ENCODE assay signal across 1 cellular context in genomic region chrX:21993265-21993664, GRCh38.
A peak's percentile ranks its signal among the peaks of the same experiment; 100 is the strongest.
TF ChIP-seq lines count a peak whose summit lies in the region.

No MANE protein-coding gene starts in this region.

TF ChIP-seq in K562, 482 proteins besides CTCF, POLR2A, EP300 and RAD21 (continued from another document and continues in another):
- TF ChIP-seq IRF9 (tag; IDR thresholded peaks at IDR 0.05) (no peak), MAFK (IDR thresholded peaks at IDR 0.05; ENCODE audit: low read length) (no peak), NR3C1 (CRISPR knock-in tag; IDR thresholded peaks at IDR 0.05) (no peak), NCOA1 (IDR thresholded peaks at IDR 0.05; ENCODE audit: low read depth) (no peak), STAT5A (IDR thresholded peaks at IDR 0.05; ENCODE audit: borderline replicate concordance, low read length) (no peak), CBFA2T3 (IDR thresholded peaks at IDR 0.05) (peak; percentile 83), PHB2 (IDR thresholded peaks at IDR 0.05; ENCODE audit: low read depth) (no peak), AFF1 (IDR thresholded peaks at IDR 0.05; ENCODE audit: low read depth in 1 of 2, partially characterized antibody in 2 of 2) (no peak), E2F6 (IDR thresholded peaks at IDR 0.05; ENCODE audit: borderline replicate concordance in 1 of 2, extremely low read depth in 1 of 2, insufficient read depth in 1 of 2, insufficient read length in 1 of 2, low read depth in 1 of 2, low read length in 1 of 2, poor library complexity in 1 of 2, severe bottlenecking in 1 of 2) (no peak), ILF3 (IDR thresholded peaks at IDR 0.05; ENCODE audit: borderline replicate concordance) (no peak), TAL1 (IDR thresholded peaks at IDR 0.05) (peak; percentile 52; the same call in 1 of the 2 replicates), TEAD4 (IDR thresholded peaks at IDR 0.05; ENCODE audit: low read length) (peak; percentile 56), TEAD4 (CRISPR knock-in tag; IDR thresholded peaks at IDR 0.05; ENCODE audit: borderline replicate concordance) (no peak), SMAD4 (CRISPR knock-in tag; conservative IDR thresholded peaks at IDR 0.05) (peak; percentile 52; the same call in 1 of the 2 replicates), ETS1 (conservative IDR thresholded peaks at IDR 0.05; ENCODE audit: control insufficient read depth, low read depth, low read length) (no peak), ZFPM2 (CRISPR knock-in tag; IDR thresholded peaks at IDR 0.05) (no peak), HDGF (IDR thresholded peaks at IDR 0.05) (no peak), HMGN3 (IDR thresholded peaks at IDR 0.05; ENCODE audit: borderline replicate concordance, extremely low read depth, insufficient read length, low read depth, low read length) (no peak), GABPB2 (CRISPR knock-in tag; conservative IDR thresholded peaks at IDR 0.05) (no peak), LEF1 (IDR thresholded peaks at IDR 0.05) (no peak), HOMEZ (CRISPR knock-in tag; IDR thresholded peaks at IDR 0.05) (no peak), NCOA4 (IDR thresholded peaks at IDR 0.05; ENCODE audit: partially characterized antibody) (no peak), POLR2H (tag; IDR thresholded peaks at IDR 0.05; ENCODE audit: low read depth) (no peak), ZNF384 (IDR thresholded peaks at IDR 0.05; ENCODE audit: low read depth, low read length) (0 out of 2 replicates have a peak, but pooled peaks have one; percentile 43), ZEB2 (IDR thresholded peaks at IDR 0.05) (no peak), TCFL5 (CRISPR knock-in tag; conservative IDR thresholded peaks at IDR 0.05) (no peak), ARID1B (IDR thresholded peaks at IDR 0.05) (peak; percentile 64), SAP30 (IDR thresholded peaks at IDR 0.05; ENCODE audit: borderline replicate concordance, insufficient read depth, low read depth, low read length, poor library complexity, severe bottlenecking) (no peak), EP400 (IDR thresholded peaks at IDR 0.05) (no peak), EHMT2 (IDR thresholded peaks at IDR 0.05) (no peak), BDP1 (IDR thresholded peaks at IDR 0.05; ENCODE audit: insufficient read depth, insufficient read length) (no peak), NONO (IDR thresholded peaks at IDR 0.05; ENCODE audit: low read depth in 2 of 2, low read length in 1 of 2) (no peak), ZFP91 (CRISPR knock-in tag; IDR thresholded peaks at IDR 0.05) (no peak), ARNT (IDR thresholded peaks at IDR 0.05) (no peak), ZBTB5 (IDR thresholded peaks at IDR 0.05) (no peak), PTTG1 (tag; IDR thresholded peaks at IDR 0.05; ENCODE audit: low read depth) (no peak), HDAC1 (IDR thresholded peaks at IDR 0.05) (no peak), DDX20 (tag; IDR thresholded peaks at IDR 0.05; ENCODE audit: low read depth) (no peak), NCOR1 (IDR thresholded peaks at IDR 0.05) (peak; percentile 53; the same call in 1 of the 2 replicates), SREBF1 (IDR thresholded peaks at IDR 0.05; ENCODE audit: borderline replicate concordance, low read depth, low read length) (no peak), ARID4B (CRISPR knock-in tag; IDR thresholded peaks at IDR 0.05) (no peak), ATF7 (IDR thresholded peaks at IDR 0.05) (no peak), CBFA2T2 (conservative IDR thresholded peaks at IDR 0.05) (peak; percentile 67), HNRNPH1 (optimal IDR thresholded peaks at IDR 0.05; ENCODE audit: low read depth, low read length) (no peak), NCOA2 (IDR thresholded peaks at IDR 0.05; ENCODE audit: partially characterized antibody in 2 of 2) (no peak), CREB3L1 (IDR thresholded peaks at IDR 0.05; ENCODE audit: borderline replicate concordance, low read depth) (no peak), NRF1 (conservative IDR thresholded peaks at IDR 0.05 in 1 of 2, IDR thresholded peaks at IDR 0.05 in 1 of 2) (no peak), TCF7L2 (IDR thresholded peaks at IDR 0.05; ENCODE audit: low read depth, low read length) (no peak), ETS2 (tag; IDR thresholded peaks at IDR 0.05; ENCODE audit: borderline replicate concordance, poor library complexity, severe bottlenecking) (no peak), SRSF7 (optimal IDR thresholded peaks at IDR 0.05; ENCODE audit: low read depth, low read length) (no peak), TRIM24 (IDR thresholded peaks at IDR 0.05) (peak; percentile 61 to 62; a peak in 2 of 4 replicates)
